ENCODE assay signal across 7 cellular contexts in genomic region chr4:6974138-6974848, GRCh38.
DNase-seq lines count a peak whose midpoint lies in the region; ATAC-seq and TF ChIP-seq lines count a peak whose summit lies in the region.

No MANE protein-coding gene starts in this region.

- peaks cover 15% of the 10 kb centered on the region for H3K36me3 Mint-ChIP-seq in effector memory CD8-positive, alpha-beta T cell (ENCODE audit: insufficient read depth)
- H3K36me3 Mint-ChIP-seq in memory B cell, result peaks cover 7% of the 10 kb centered on the region

- H3K4me1 Mint-ChIP-seq in effector memory CD8-positive, alpha-beta T cell (ENCODE audit: low read depth in 2 of 2), result peaks cover 8 to 10% of the 10 kb centered on the region in 2 donors
- peaks cover 19% of the 10 kb centered on the region for H3K4me1 Mint-ChIP-seq in memory B cell

- ATAC-seq in HG02981 (IDR thresholded peaks at IDR 0.05; ENCODE audit: unreplicated experiment) (peak; percentile 71), memory B cell (ENCODE audit: low read depth) (peak; percentile 84)
- peak; percentile 98 for ATAC-seq in effector memory CD8-positive, alpha-beta T cell (replicated peaks)

- no peaks in the 10 kb centered on the region for H3K27me3 Mint-ChIP-seq in effector memory CD8-positive, alpha-beta T cell
- H3K27me3 Mint-ChIP-seq in memory B cell, result no peaks in the 10 kb centered on the region

- peak; percentile 84 for DNase-seq in GM10266 (ENCODE audit: extremely low spot score)
- peak; percentile 51 for DNase-seq in NCI-H748 (lab: John Stamatoyannopoulos, UW; ENCODE audit: unreplicated experiment)
- DNase-seq in activated CD8-positive, alpha-beta memory T cell treated with anti-CD3 and anti-CD28 coated beads for 1 hour (ENCODE audit: extremely low read depth in 1 of 2, low read depth in 1 of 2), result peak; percentile 59 to 65
- DNase-seq in effector memory CD8-positive, alpha-beta T cell, result peak; percentile 75 to 80 (median 76)
- DNase-seq in memory B cell (ENCODE audit: low spot score in 2 of 2), result peak; percentile 74 to 80
- peak; percentile 67 to 72 for DNase-seq in stimulated activated CD8-positive, alpha-beta memory T cell treated with anti-CD3 and anti-CD28 coated beads, Interleukin-2, amount 100 ng/mL, for 48 hours (ENCODE audit: low read depth in 2 of 2)

- no peaks in the 10 kb centered on the region for H3K9me3 Mint-ChIP-seq in effector memory CD8-positive, alpha-beta T cell
- H3K9me3 Mint-ChIP-seq in memory B cell, result no peaks in the 10 kb centered on the region

- no peak overlapping the region for H3K4me3 Mint-ChIP-seq in effector memory CD8-positive, alpha-beta T cell
- H3K4me3 Mint-ChIP-seq in memory B cell, result no peak overlapping the region

- H3K27ac Mint-ChIP-seq in effector memory CD8-positive, alpha-beta T cell, result peak overlapping the region in 1 of 2 donors; percentile 41
- peak overlapping the region; percentile 62 for H3K27ac Mint-ChIP-seq in memory B cell

- peak; percentile 74 for TF ChIP-seq CTCF in GM10266 (IDR thresholded peaks at IDR 0.05; ENCODE audit: control insufficient read depth, insufficient read depth, low read depth, missing control alignments)

Comparison
In these comparisons a context has a peak if more than half of its experiments do, and no peak if none do; other contexts are left out.
1. Peak in every context shown above with its lines: DNase-seq and ATAC-seq.